In genomic region chr11:129222158-129222557, GRCh38 we compare ENCODE assay signal across 33 cellular contexts. TPM values are rescaled to one million over a fixed set of nuclear protein-coding genes. Genes with fewer than 3 reads are reported as not detected.
"Had no signal": no experiment of that assay in that cellular context is flagged by ENCODE, and none has a peak within 500 bp of the region (broad histone marks: within the 10 kb centered on the region; RNA-seq: fewer than 3 reads in every experiment).

No MANE protein-coding gene starts in this region.

- H3K27ac ChIP-seq: adrenal gland, brain microvascular endothelial cell, cardiac muscle cell, VCaP had no signal

- DNase-seq: activated B cell treated with CpG ODN at 0.5 μM for 24 hours; activated CD4-positive, alpha-beta memory T cell treated with anti-CD3 and anti-CD28 coated beads for 36 hours; activated CD4-positive, alpha-beta T cell treated with anti-CD3 and anti-CD28 coated beads for 4 hours; activated CD4-positive, alpha-beta T cell treated with anti-CD3 and anti-CD28 coated beads, Interleukin-2, amount 50 U/mL, for 1 hour; activated CD4-positive, CD25-positive, alpha-beta regulatory T cell treated with anti-CD3 and anti-CD28 coated beads, Interleukin-2, amount 50 U/mL, for 72 hours; activated CD8-positive, alpha-beta memory T cell treated with anti-CD3 and anti-CD28 coated beads, Interleukin-2, amount 50 U/mL, for 4 hours; activated gamma-delta T cell treated with Interleukin-2 at 50 U/mL for 16 hours; activated naive CD4-positive, alpha-beta T cell treated with anti-CD3 and anti-CD28 coated beads for 36 hours; activated T-cell treated with anti-CD3 and anti-CD28 coated beads for 4 hours; activated T-cell treated with anti-CD3 and anti-CD28 coated beads, Interleukin-2, amount 50 U/mL, for 4 hours; adrenal gland; anterior cingulate cortex; brain microvascular endothelial cell; NCI-H1105; NCI-H1417 treated with DMSO at 0.1 percent for 48 hours; NCI-H187 treated with DMSO at 0.1 percent for 48 hours; NCI-H2081; NCI-H226; NCI-H446 treated with DMSO at 0.1 percent for 48 hours; NCI-H524; NCI-H69; NCI-H82; NK-92 treated with Interleukin-12 subunit alpha and Interleukin-12 subunit beta, amount 100 ng/mL, for 24 hours; OCI-M1; Right ventricle myocardium superior; SW 1271; T-helper 1 cell; T-helper 2 cell; T-helper 9 cell had no signal

- H3K27me3 ChIP-seq: adrenal gland, brain microvascular endothelial cell, cardiac muscle cell had no signal

- ATAC-seq: activated naive CD4-positive, alpha-beta T cell treated with anti-CD3 and anti-CD28 coated beads, Interleukin-2, amount 50 U/mL, for 72 hours; activated T-cell treated with anti-CD3 and anti-CD28 coated beads, Interleukin-2, amount 50 U/mL, for 4 hours; K562 had no signal

- H3K4me3 ChIP-seq: adrenal gland, cardiac muscle cell, K562 had no signal

- FAIRE-seq: K562 had no signal

- H3K36me3 ChIP-seq: adrenal gland, brain microvascular endothelial cell, cardiac muscle cell had no signal

RNA-seq across cellular contexts. Expression of gene ARHGAP32, which starts 30.0 kb away (rescaled TPM):
- polyA plus RNA-seq: K562 had no signal
